In the genomic region with DNA sequence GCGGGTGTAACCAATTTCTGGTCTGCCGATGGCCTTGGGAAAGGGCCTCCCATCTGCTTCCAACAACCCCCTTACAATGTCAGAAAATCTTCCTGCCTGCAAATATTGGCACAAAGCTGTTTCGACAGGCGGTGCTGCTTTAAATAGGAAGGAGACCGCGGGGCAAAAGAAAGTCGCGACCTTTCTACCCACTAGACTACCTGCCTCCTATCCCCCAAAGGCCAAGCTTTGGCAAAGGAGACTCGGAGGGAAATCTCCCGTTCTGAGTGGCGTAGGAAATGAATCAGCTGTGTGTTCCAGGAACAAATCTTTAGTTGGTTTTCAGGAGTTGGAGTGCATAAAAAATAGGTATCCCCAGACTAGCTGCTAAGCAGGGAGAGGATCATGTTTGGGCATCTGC, we compare ENCODE assay signal across 14 cellular contexts. TPM values are rescaled to one million over a fixed set of nuclear protein-coding genes. Genes with fewer than 3 reads are reported as not detected.
DNase-seq lines count a peak whose midpoint lies in the region; ATAC-seq and TF ChIP-seq lines count a peak whose summit lies in the region.
"Had no signal": no experiment of that assay in that cellular context is flagged by ENCODE, and none has a peak within 500 bp of the region (broad histone marks: within the 10 kb centered on the region; RNA-seq: fewer than 3 reads in every experiment).

No MANE protein-coding gene starts in this region.

- H3K36me3 ChIP-seq in HUES6 (ENCODE audit: control insufficient read depth, insufficient read depth, low read length) (no peaks in the 10 kb centered on the region), hepatocyte (replicated peaks; ENCODE audit: insufficient read depth, low read depth) (no peaks in the 10 kb centered on the region), subcutaneous abdominal adipose tissue (ENCODE audit: control insufficient read depth in 5 of 5, insufficient read depth in 5 of 5, low read length in 5 of 5) (no peaks in the 10 kb centered on the region)
- H3K36me3 ChIP-seq: BLaER1 had no signal

- H2AFZ ChIP-seq in hepatocyte, result no peak overlapping the region

- no peaks in the 10 kb centered on the region for H4K20me1 ChIP-seq in hepatocyte (ENCODE audit: insufficient read depth, poor library complexity, severe bottlenecking)

- whole genome bisulfite sequencing in hepatocyte (ENCODE audit: low lambda C conversion rate, missing lambda C conversion rate), result 64% methylated on average over 11 of the region's 11 CpGs

- no peak for ATAC-seq in omental fat pad (ENCODE audit: low FRiP score)
- ATAC-seq: activated T-cell treated with anti-CD3 and anti-CD28 coated beads, Interleukin-2, amount 50 U/mL, for 4 hours had no signal

- H3K27me3 ChIP-seq in HUES6 (ENCODE audit: control insufficient read depth, insufficient read depth, low read length) (peaks cover 91% of the 10 kb centered on the region), hepatocyte (peaks cover 64% of the 10 kb centered on the region), subcutaneous abdominal adipose tissue (ENCODE audit: control insufficient read depth in 5 of 5, insufficient read depth in 4 of 5, low read length in 5 of 5) (peaks cover 0 to 2% (median 0%) of the 10 kb centered on the region in 5 donors)

- H3K4me1 ChIP-seq in HUES6 (ENCODE audit: control insufficient read depth, insufficient read depth, low read length) (peaks cover 41% of the 10 kb centered on the region), hepatocyte (ENCODE audit: insufficient read depth) (peaks cover 39% of the 10 kb centered on the region), subcutaneous abdominal adipose tissue (ENCODE audit: control insufficient read depth in 5 of 5, insufficient read depth in 5 of 5, low read length in 5 of 5) (peaks cover 0 to 73% (median 64%) of the 10 kb centered on the region in 5 donors)

- H3K9ac ChIP-seq in HUES6 (ENCODE audit: low read length) (no peak overlapping the region), subcutaneous abdominal adipose tissue (ENCODE audit: low read length in 5 of 5) (peak overlapping the region in 3 of 5 donors; percentile 68 to 82 (median 82))
- H3K9ac ChIP-seq: BLaER1 had no signal

- H3K27ac ChIP-seq in HUES6 (ENCODE audit: low read depth, low read length), result no peak overlapping the region
- H3K27ac ChIP-seq in hepatocyte, result peak overlapping the region; percentile 84
- peak overlapping the region; percentile 96 for H3K27ac ChIP-seq in subcutaneous abdominal adipose tissue (ENCODE audit: low read depth, low read length)
- H3K27ac ChIP-seq: BLaER1 had no signal

- TF ChIP-seq CTCF in cardiac fibroblast (IDR thresholded peaks at IDR 0.05; ENCODE audit: low read depth, low read length) (no peak), hepatocyte (IDR thresholded peaks at IDR 0.05; ENCODE audit: poor library complexity) (no peak), omental fat pad (IDR thresholded peaks at IDR 0.05) (no peak)

- H3K9me3 ChIP-seq in HUES6 (ENCODE audit: control insufficient read depth, insufficient read depth, low read depth, low read length) (no peaks in the 10 kb centered on the region), hepatocyte (ENCODE audit: low read depth) (no peaks in the 10 kb centered on the region), subcutaneous abdominal adipose tissue (ENCODE audit: control insufficient read depth in 5 of 5, low read length in 5 of 5) (no peaks in the 10 kb centered on the region)

- H3K4me3 ChIP-seq in HUES6 (ENCODE audit: low read depth, low read length), result peak overlapping the region; percentile 82; the same call in 1 of the 2 replicates
- no peak overlapping the region for H3K4me3 ChIP-seq in cardiac fibroblast (replicated peaks in 1 of 2; ENCODE audit: low read depth in 2 of 2, low read length in 2 of 2)
- no peak overlapping the region for H3K4me3 ChIP-seq in hepatocyte
- H3K4me3 ChIP-seq in subcutaneous abdominal adipose tissue (ENCODE audit: low read depth in 1 of 5, low read length in 5 of 5), result peak overlapping the region; percentile 63 to 83 (median 76)
- H3K4me3 ChIP-seq: BLaER1 had no signal

- peak; percentile 43 to 52 for DNase-seq in cardiac fibroblast (ENCODE audit: low read depth in 2 of 2)
- no peak for DNase-seq in hepatocyte (ENCODE audit: low spot score)
- DNase-seq in omental fat pad (ENCODE audit: low spot score), result no peak
- no peak for DNase-seq in HPDE6-E6E7 (ENCODE audit: extremely low spot score)
- no peak for DNase-seq in HCEC 1CT
- no peak for DNase-seq in activated effector memory CD4-positive, alpha-beta T cell treated with Interleukin-2 at 50 U/mL for 16 hours
- DNase-seq: activated CD4-positive, alpha-beta T cell treated with anti-CD3 and anti-CD28 coated beads for 4 hours; activated T-cell treated with anti-CD3 and anti-CD28 coated beads, Interleukin-2, amount 50 U/mL, for 4 hours; NCI-H2171 treated with DMSO at 0.1 percent for 48 hours; OCI-M1; stimulated activated CD4-positive, alpha-beta T cell treated with anti-CD3 and anti-CD28 coated beads, Interleukin-2, amount 100 ng/mL, for 48 hours had no signal

- peak overlapping the region; percentile 93 for H3K4me2 ChIP-seq in hepatocyte

- H3K79me2 ChIP-seq in hepatocyte, result peaks cover 2% of the 10 kb centered on the region

- no peaks in the 10 kb centered on the region for H3K9me2 ChIP-seq in hepatocyte (replicated peaks; ENCODE audit: insufficient read depth)

RNA-seq across cellular contexts. Expression of a gene that starts 36.8 kb away (rescaled TPM):
- total RNA-seq in hepatocyte, result 22.8 and 27.3 TPM in 2 replicates
- 13.4 and 15.2 TPM in 2 replicates for polyA plus RNA-seq in hepatocyte
- 100 to 1,000 TPM in 3 of 4 donors, 10 to 100 TPM in 1; 55.1 to 265 (median 106) TPM for total RNA-seq in omental fat pad

Comparison
In these comparisons a context has a peak if more than half of its experiments do, and no peak if none do; other contexts are left out.
1. H3K4me3 ChIP-seq: peak in HUES6 (single experiment) and subcutaneous abdominal adipose tissue (5 of 5); none in cardiac fibroblast (0 of 2) and hepatocyte (single experiment).
2. DNase-seq: peak in cardiac fibroblast (2 of 2); none in hepatocyte (single experiment), omental fat pad (single experiment), HPDE6-E6E7 (single experiment), HCEC 1CT (single experiment) and activated effector memory CD4-positive, alpha-beta T cell treated with Interleukin-2 at 50 U/mL for 16 hours (single experiment).